In the genomic region with DNA sequence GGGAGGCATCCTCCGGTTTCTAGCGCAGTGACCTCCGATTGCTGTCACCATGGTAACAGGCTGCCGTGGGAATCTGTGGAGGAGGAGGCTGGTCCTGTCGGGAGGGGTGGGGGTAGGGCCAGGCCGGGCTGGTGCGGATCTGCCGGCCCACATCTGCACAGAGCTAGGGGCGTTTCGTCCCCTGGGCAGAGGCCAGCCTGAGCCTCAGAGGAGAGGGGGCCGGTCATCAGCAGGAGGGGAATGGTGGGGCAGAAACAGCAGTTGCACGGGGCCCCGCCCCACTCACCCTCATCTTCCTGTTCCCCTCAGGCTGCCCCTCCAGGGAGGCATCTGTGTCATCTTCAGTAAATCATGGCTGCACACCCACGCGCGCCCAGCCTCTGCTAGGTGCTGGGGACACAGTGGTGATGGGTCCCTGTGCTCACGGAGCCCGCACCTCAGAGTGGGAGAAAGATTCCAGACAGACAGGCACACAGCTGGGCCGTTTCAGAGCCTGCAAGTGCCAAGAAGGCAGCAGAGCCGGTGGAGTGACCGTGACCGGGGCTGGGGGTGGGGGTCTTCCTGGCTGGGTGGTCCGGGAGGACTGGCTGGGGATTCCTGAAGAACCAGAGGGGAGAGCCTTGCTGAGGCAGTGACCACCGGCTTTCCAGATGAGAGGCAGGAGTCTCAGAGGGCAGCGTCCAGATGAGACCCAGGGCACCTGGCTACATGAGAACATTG, we compare ENCODE assay signal across 11 cellular contexts.
DNase-seq lines count a peak whose midpoint lies in the region; ATAC-seq and TF ChIP-seq lines count a peak whose summit lies in the region.
"Had no signal": no experiment of that assay in that cellular context is flagged by ENCODE, and none has a peak within 500 bp of the region (broad histone marks: within the 10 kb centered on the region; RNA-seq: fewer than 3 reads in every experiment).

No MANE protein-coding gene starts in this region.

- intact Hi-C loops in psoas muscle (cut with DNase I), result no loop called here

- H3K36me3 ChIP-seq in H7 (replicated peaks; ENCODE audit: control insufficient read depth, insufficient read depth, low read length) (no peaks in the 10 kb centered on the region), psoas muscle (ENCODE audit: insufficient read depth in 1 of 2, low read depth in 1 of 2) (no peaks in the 10 kb centered on the region)

- H3K4me1 ChIP-seq in psoas muscle, result no peaks in the 10 kb centered on the region
- H3K4me1 ChIP-seq: foreskin keratinocyte had no signal

- no peak overlapping the region for H3K27ac ChIP-seq in psoas muscle
- H3K27ac ChIP-seq: foreskin keratinocyte had no signal

- ATAC-seq in psoas muscle, result no peak
- no peak for ATAC-seq in omental fat pad (ENCODE audit: low FRiP score)
- ATAC-seq: foreskin keratinocyte, Panc1 had no signal

- H3K9me3 ChIP-seq in psoas muscle, result no peaks in the 10 kb centered on the region

- peak; percentile 48 for DNase-seq in Ammon's horn (ENCODE audit: low spot score)
- peak; percentile 92 for DNase-seq in H7
- DNase-seq in astrocyte of the hippocampus (ENCODE audit: low read depth, low spot score), result peak; percentile 13
- peak; percentile 55 for DNase-seq in occipital lobe (lab: John Stamatoyannopoulos, UW)
- no peak for DNase-seq in psoas muscle
- no peak for DNase-seq in NCI-H128 (lab: John Stamatoyannopoulos, UW; ENCODE audit: unreplicated experiment)
- DNase-seq in NOMO-1 treated with dmso at 0.1 percent for 144 hours (lab: John Stamatoyannopoulos, UW; ENCODE audit: unreplicated experiment), result no peak
- DNase-seq in omental fat pad (ENCODE audit: low spot score), result no peak
- DNase-seq: foreskin keratinocyte, small intestine had no signal

- TF ChIP-seq CTCF in psoas muscle (IDR thresholded peaks at IDR 0.05) (no peak), omental fat pad (IDR thresholded peaks at IDR 0.05) (no peak)

- H3K27me3 ChIP-seq in H7 (ENCODE audit: control insufficient read depth, insufficient read depth, low read length) (no peaks in the 10 kb centered on the region), psoas muscle (ENCODE audit: insufficient read depth in 3 of 3, low read length in 2 of 3) (peaks cover 0 to 58% (median 9%) of the 10 kb centered on the region in 3 donors)

- WGBS in psoas muscle, 3 donors, result 11 to 21% (median 13%) methylated on average over 24 to 25 of the region's 25 CpGs

- H3K4me3 ChIP-seq in H7 (ENCODE audit: insufficient read depth, low read depth, low read length) (no peak overlapping the region), psoas muscle (no peak overlapping the region)

Comparison
In these comparisons a context has a peak if more than half of its experiments do, and no peak if none do; other contexts are left out.
1. DNase-seq: peak in Ammon's horn (single experiment), H7 (single experiment), astrocyte of the hippocampus (single experiment) and occipital lobe (single experiment); none in psoas muscle (0 of 2), NCI-H128 (single experiment), NOMO-1 treated with dmso at 0.1 percent for 144 hours (single experiment) and omental fat pad (single experiment).